ENCODE assay signal across 27 cellular contexts in genomic region chr12:47851303-47851952, GRCh38. TPM values are rescaled to one million over a fixed set of nuclear protein-coding genes. Genes with fewer than 3 reads are reported as not detected.
DNase-seq lines count a peak whose midpoint lies in the region; ATAC-seq, FAIRE-seq and TF ChIP-seq lines count a peak whose summit lies in the region.
"Had no signal": no experiment of that assay in that cellular context is flagged by ENCODE, and none has a peak within 500 bp of the region (broad histone marks: within the 10 kb centered on the region; RNA-seq: fewer than 3 reads in every experiment).

No MANE protein-coding gene starts in this region.

- H3K4me1 Mint-ChIP-seq in activated naive CD8-positive, alpha-beta T cell treated with anti-CD3 and anti-CD28 coated beads, Interleukin-2, amount 10 ng/mL, durations not matched to agents 7 days and 5 days, result peaks cover 10% of the 10 kb centered on the region
- peaks cover 13% of the 10 kb centered on the region for H3K4me1 Mint-ChIP-seq in activated naive CD8-positive, alpha-beta T cell treated with anti-CD3 and anti-CD28 coated beads for 36 hours
- H3K4me1 Mint-ChIP-seq in activated T-helper 1 cell treated with anti-CD3 and anti-CD28 coated beads, Interleukin-12 subunit alpha, Interleukin-12 subunit beta, Interleukin-2, Interleukin-4 antibody, amounts not matched to agents 30 ng/mL and 10 ng/mL and 1 ng/mL, durations not matched to agents 14 hours and 24 hours and 36 hours (ENCODE audit: low read depth), result peaks cover 37% of the 10 kb centered on the region
- H3K4me1 Mint-ChIP-seq: natural killer cell had no signal

- H3F3A ChIP-seq in PC-3 (ENCODE audit: low read length, unreplicated experiment), result no peaks in the 10 kb centered on the region

- peaks cover 17% of the 10 kb centered on the region for H3K4me1 ChIP-seq in mesendoderm (ENCODE audit: control insufficient read depth, low read depth, low read length)
- H3K4me1 ChIP-seq in PC-3 (ENCODE audit: insufficient read depth, low read length), result no peaks in the 10 kb centered on the region
- H3K4me1 ChIP-seq: HAP-1, pancreas had no signal

- peaks cover 35% of the 10 kb centered on the region for H3K36me3 Mint-ChIP-seq in activated naive CD8-positive, alpha-beta T cell treated with anti-CD3 and anti-CD28 coated beads, Interleukin-2, amount 10 ng/mL, durations not matched to agents 7 days and 5 days
- H3K36me3 Mint-ChIP-seq in activated naive CD8-positive, alpha-beta T cell treated with anti-CD3 and anti-CD28 coated beads for 36 hours, result peaks cover 50% of the 10 kb centered on the region
- peaks cover 62% of the 10 kb centered on the region for H3K36me3 Mint-ChIP-seq in activated T-helper 1 cell treated with anti-CD3 and anti-CD28 coated beads, Interleukin-12 subunit alpha, Interleukin-12 subunit beta, Interleukin-2, Interleukin-4 antibody, amounts not matched to agents 30 ng/mL and 10 ng/mL and 1 ng/mL, durations not matched to agents 14 hours and 24 hours and 36 hours (ENCODE audit: low read depth)
- H3K36me3 Mint-ChIP-seq: natural killer cell had no signal

- no peaks in the 10 kb centered on the region for H3K9me3 Mint-ChIP-seq in activated naive CD8-positive, alpha-beta T cell treated with anti-CD3 and anti-CD28 coated beads, Interleukin-2, amount 10 ng/mL, durations not matched to agents 7 days and 5 days
- H3K9me3 Mint-ChIP-seq in activated naive CD8-positive, alpha-beta T cell treated with anti-CD3 and anti-CD28 coated beads for 36 hours, result no peaks in the 10 kb centered on the region
- H3K9me3 Mint-ChIP-seq in activated T-helper 1 cell treated with anti-CD3 and anti-CD28 coated beads, Interleukin-12 subunit alpha, Interleukin-12 subunit beta, Interleukin-2, Interleukin-4 antibody, amounts not matched to agents 30 ng/mL and 10 ng/mL and 1 ng/mL, durations not matched to agents 14 hours and 24 hours and 36 hours, result no peaks in the 10 kb centered on the region
- H3K9me3 Mint-ChIP-seq: CD4-positive, alpha-beta T cell; dendritic cell treated with granulocyte-macrophage colony-stimulating factor and Interleukin-4, amounts not matched to agents 40 ng/mL and 50 ng/mL, for 4 days; natural killer cell had no signal

- in situ Hi-C loops in G401 (cut with HindIII; ENCODE audit: low sequenced_read_pairs), result no loop called here

- no peak overlapping the region for H3K18ac ChIP-seq in mesendoderm (ENCODE audit: low read length)

- H3K4ac ChIP-seq in mesendoderm (ENCODE audit: low read depth, low read length), result no peak overlapping the region

- intact Hi-C loops in activated T-helper 1 cell treated with anti-CD3 and anti-CD28 coated beads, Interleukin-12 subunit alpha, Interleukin-12 subunit beta, Interleukin-2, Interleukin-4 antibody, amounts not matched to agents 30 ng/mL and 10 ng/mL and 1 ng/mL, durations not matched to agents 14 hours and 24 hours and 36 hours (cut with micrococcal nuclease), result no loop called here
- intact Hi-C loops in PC-3 (cut with micrococcal nuclease), result no loop called here

- TF ChIP-seq CTCF in PC-3 (conservative IDR thresholded peaks at IDR 0.05; ENCODE audit: low read depth, low read length), result no peak

- H4K5ac ChIP-seq in mesendoderm (ENCODE audit: low read length), result no peak overlapping the region

- no CpG with 5 or more reads among the region's 3 CpGs for WGBS in mesendoderm (ENCODE audit: extremely low coverage, insufficient coverage, low lambda C conversion rate)

- no peaks in the 10 kb centered on the region for H3K9me3 ChIP-seq in PC-3 (ENCODE audit: low read length)
- H3K9me3 ChIP-seq: HAP-1, heart left ventricle, pancreas, thyroid gland had no signal

- H3K23ac ChIP-seq in mesendoderm (ENCODE audit: low read length), result peak overlapping the region; percentile 19

- no peak overlapping the region for H2BK120ac ChIP-seq in mesendoderm (ENCODE audit: low read depth, low read length)

- no peak overlapping the region for H3K4me3 Mint-ChIP-seq in activated naive CD8-positive, alpha-beta T cell treated with anti-CD3 and anti-CD28 coated beads, Interleukin-2, amount 10 ng/mL, durations not matched to agents 7 days and 5 days
- H3K4me3 Mint-ChIP-seq in activated naive CD8-positive, alpha-beta T cell treated with anti-CD3 and anti-CD28 coated beads for 36 hours, result no peak overlapping the region
- H3K4me3 Mint-ChIP-seq in activated T-helper 1 cell treated with anti-CD3 and anti-CD28 coated beads, Interleukin-12 subunit alpha, Interleukin-12 subunit beta, Interleukin-2, Interleukin-4 antibody, amounts not matched to agents 30 ng/mL and 10 ng/mL and 1 ng/mL, durations not matched to agents 14 hours and 24 hours and 36 hours, result peak overlapping the region; percentile 25
- H3K4me3 Mint-ChIP-seq: CD4-positive, alpha-beta T cell; dendritic cell treated with granulocyte-macrophage colony-stimulating factor and Interleukin-4, amounts not matched to agents 40 ng/mL and 50 ng/mL, for 4 days; natural killer cell had no signal

- FAIRE-seq in urothelium cell line (lab: Jason Lieb, UNC), result peak; percentile 27
- FAIRE-seq: G401.6, GM18507, pancreas had no signal

- no peaks in the 10 kb centered on the region for H3K79me1 ChIP-seq in mesendoderm (ENCODE audit: low read length)

- H2AFZ ChIP-seq in PC-3 (ENCODE audit: low read length), result no peak overlapping the region

- H3K27me3 ChIP-seq in mesendoderm (ENCODE audit: insufficient read depth, low read length, poor library complexity), result no peaks in the 10 kb centered on the region
- no peaks in the 10 kb centered on the region for H3K27me3 ChIP-seq in PC-3 (ENCODE audit: low read length)
- H3K27me3 ChIP-seq: heart left ventricle, pancreas, thyroid gland had no signal

- H3K4me3 ChIP-seq in mesendoderm (ENCODE audit: low read length), result no peak overlapping the region
- no peak overlapping the region for H3K4me3 ChIP-seq in PC-3 (ENCODE audit: low read length)
- H3K4me3 ChIP-seq: HAP-1, heart left ventricle, pancreas, thyroid gland had no signal

- H3K9me2 ChIP-seq in PC-3 (replicated peaks; ENCODE audit: low read length), result no peaks in the 10 kb centered on the region

- no TSS peak for BruUV-seq in PC-3 (replicated peaks; lab: Mats Ljungman, UMichigan)

- CTCF ChIA-PET in PC-3 (lab: Charles Lee), result no interaction called here

- H4K8ac ChIP-seq in mesendoderm (ENCODE audit: low read depth, low read length), result no peak overlapping the region

- peak overlapping the region; percentile 62 for H3K56ac ChIP-seq in mesendoderm (ENCODE audit: low read length)

- H3K79me2 ChIP-seq in mesendoderm (ENCODE audit: control insufficient read depth, insufficient read depth, low read length) (no peaks in the 10 kb centered on the region), PC-3 (ENCODE audit: low read length) (no peaks in the 10 kb centered on the region)

- H3K4me2 ChIP-seq in mesendoderm (ENCODE audit: low read length) (no peak overlapping the region), PC-3 (ENCODE audit: low read length) (no peak overlapping the region)

- no peak for ATAC-seq in activated naive CD8-positive, alpha-beta T cell treated with anti-CD3 and anti-CD28 coated beads, Interleukin-2, amount 10 ng/mL, durations not matched to agents 7 days and 5 days (ENCODE audit: low read depth)
- no peak for ATAC-seq in PC-3
- ATAC-seq: heart left ventricle, left colon, natural killer cell, pancreas, SK-N-SH treated with all-trans-retinoic acid at 6 μM for 48 hours had no signal

- peak overlapping the region; percentile 67 for H2AK5ac ChIP-seq in mesendoderm (ENCODE audit: low read length)

- POLR2A ChIA-PET in activated naive CD8-positive, alpha-beta T cell treated with anti-CD3 and anti-CD28 coated beads, Interleukin-2, amount 10 ng/mL, durations not matched to agents 7 days and 5 days (lab: Charles Lee), result no interaction called here
- POLR2A ChIA-PET in PC-3 (lab: Charles Lee; ENCODE audit: unreplicated experiment), result no interaction called here

- H2BK15ac ChIP-seq in mesendoderm (replicated peaks; ENCODE audit: low read depth), result no peak overlapping the region

- no peaks in the 10 kb centered on the region for H4K20me1 ChIP-seq in PC-3 (ENCODE audit: low read length)

- H3K9ac ChIP-seq in mesendoderm (ENCODE audit: low read length), result peak overlapping the region; percentile 29
- H3K9ac ChIP-seq in PC-3 (ENCODE audit: low read length), result no peak overlapping the region

- H3K27me3 Mint-ChIP-seq in activated naive CD8-positive, alpha-beta T cell treated with anti-CD3 and anti-CD28 coated beads, Interleukin-2, amount 10 ng/mL, durations not matched to agents 7 days and 5 days, result no peaks in the 10 kb centered on the region
- H3K27me3 Mint-ChIP-seq in activated naive CD8-positive, alpha-beta T cell treated with anti-CD3 and anti-CD28 coated beads for 36 hours, result no peaks in the 10 kb centered on the region
- no peaks in the 10 kb centered on the region for H3K27me3 Mint-ChIP-seq in activated T-helper 1 cell treated with anti-CD3 and anti-CD28 coated beads, Interleukin-12 subunit alpha, Interleukin-12 subunit beta, Interleukin-2, Interleukin-4 antibody, amounts not matched to agents 30 ng/mL and 10 ng/mL and 1 ng/mL, durations not matched to agents 14 hours and 24 hours and 36 hours (ENCODE audit: insufficient read depth)
- H3K27me3 Mint-ChIP-seq: CD4-positive, alpha-beta T cell; dendritic cell treated with granulocyte-macrophage colony-stimulating factor and Interleukin-4, amounts not matched to agents 40 ng/mL and 50 ng/mL, for 4 days had no signal

- peak overlapping the region; percentile 30 for H3K27ac Mint-ChIP-seq in activated naive CD8-positive, alpha-beta T cell treated with anti-CD3 and anti-CD28 coated beads, Interleukin-2, amount 10 ng/mL, durations not matched to agents 7 days and 5 days
- no peak overlapping the region for H3K27ac Mint-ChIP-seq in activated naive CD8-positive, alpha-beta T cell treated with anti-CD3 and anti-CD28 coated beads for 36 hours
- peak overlapping the region; percentile 59 for H3K27ac Mint-ChIP-seq in activated T-helper 1 cell treated with anti-CD3 and anti-CD28 coated beads, Interleukin-12 subunit alpha, Interleukin-12 subunit beta, Interleukin-2, Interleukin-4 antibody, amounts not matched to agents 30 ng/mL and 10 ng/mL and 1 ng/mL, durations not matched to agents 14 hours and 24 hours and 36 hours
- H3K27ac Mint-ChIP-seq: CD4-positive, alpha-beta T cell; dendritic cell treated with granulocyte-macrophage colony-stimulating factor and Interleukin-4, amounts not matched to agents 40 ng/mL and 50 ng/mL, for 4 days; natural killer cell had no signal

- H2BK5ac ChIP-seq in mesendoderm (ENCODE audit: low read length), result peak overlapping the region; percentile 35

- H3K27ac ChIP-seq in mesendoderm (ENCODE audit: low read depth, low read length), result no peak overlapping the region
- no peak overlapping the region for H3K27ac ChIP-seq in PC-3 (ENCODE audit: low read length)
- H3K27ac ChIP-seq: heart left ventricle, pancreas, thyroid gland had no signal

- no peak for DNase-seq in activated naive CD8-positive, alpha-beta T cell treated with anti-CD3 and anti-CD28 coated beads, Interleukin-2, amount 10 ng/mL, durations not matched to agents 7 days and 5 days
- DNase-seq in activated naive CD8-positive, alpha-beta T cell treated with anti-CD3 and anti-CD28 coated beads for 36 hours, result no peak
- no peak for DNase-seq in activated T-helper 1 cell treated with anti-CD3 and anti-CD28 coated beads, Interleukin-12 subunit alpha, Interleukin-12 subunit beta, Interleukin-2, Interleukin-4 antibody, amounts not matched to agents 30 ng/mL and 10 ng/mL and 1 ng/mL, durations not matched to agents 14 hours and 24 hours and 36 hours (ENCODE audit: low spot score)
- DNase-seq in mesendoderm, result no peak
- no peak for DNase-seq in urothelium cell line (ENCODE audit: low spot score)
- DNase-seq in G401 (ENCODE audit: low spot score), result no peak
- DNase-seq in PC-3, result no peak
- DNase-seq: activated CD4-positive, CD25-positive, alpha-beta regulatory T cell; activated gamma-delta T cell treated with Interleukin-2 at 50 U/mL for 16 hours; aorta; CD4-positive, alpha-beta T cell; DMS153; heart left ventricle; KG1; left colon; midbrain; MV-4-11; natural killer cell; NCI-H1694 treated with DMSO at 0.1 percent for 48 hours; NCI-H69; pancreas; thyroid gland had no signal

- no peaks in the 10 kb centered on the region for H3K36me3 ChIP-seq in mesendoderm (ENCODE audit: control insufficient read depth, insufficient read depth, low read length)
- H3K36me3 ChIP-seq in PC-3 (ENCODE audit: low read depth, low read length), result peaks cover 12% of the 10 kb centered on the region
- H3K36me3 ChIP-seq: HAP-1, pancreas, thyroid gland had no signal

RNA-seq across cellular contexts. Expression of gene HDAC7, which starts 31.7 kb away (rescaled TPM):
- total RNA-seq in activated naive CD8-positive, alpha-beta T cell treated with anti-CD3 and anti-CD28 coated beads, Interleukin-2, amount 10 ng/mL, durations not matched to agents 7 days and 5 days, result 100 to 1,000 TPM; 200 to 215 TPM
- 100 to 1,000 TPM; 233 to 246 TPM for total RNA-seq in activated naive CD8-positive, alpha-beta T cell treated with anti-CD3 and anti-CD28 coated beads for 36 hours
- 453 and 466 TPM in 2 replicates for total RNA-seq in activated T-helper 1 cell treated with anti-CD3 and anti-CD28 coated beads, Interleukin-12 subunit alpha, Interleukin-12 subunit beta, Interleukin-2, Interleukin-4 antibody, amounts not matched to agents 30 ng/mL and 10 ng/mL and 1 ng/mL, durations not matched to agents 14 hours and 24 hours and 36 hours
- polyA plus RNA-seq in mesendoderm (2013, experiment 1 of 2), result 50.1 TPM
- 51.3 TPM for polyA plus RNA-seq in mesendoderm (2013, experiment 2 of 2)
- total RNA-seq in G401 (2014; rRNA removed; shearing (Covaris generic)), result 26.8 and 46.8 TPM in 2 replicates
- 44.2 and 59.6 TPM in 2 replicates for total RNA-seq in PC-3 (2014; rRNA removed)

RNA-seq across cellular contexts. Expression of gene VDR, which starts 53.4 kb away (rescaled TPM):
- total RNA-seq in activated naive CD8-positive, alpha-beta T cell treated with anti-CD3 and anti-CD28 coated beads, Interleukin-2, amount 10 ng/mL, durations not matched to agents 7 days and 5 days, result 10 to 100 TPM; 13.9 to 14.3 TPM
- total RNA-seq in activated naive CD8-positive, alpha-beta T cell treated with anti-CD3 and anti-CD28 coated beads for 36 hours, result 10 to 100 TPM; 55.8 TPM
- total RNA-seq in activated T-helper 1 cell treated with anti-CD3 and anti-CD28 coated beads, Interleukin-12 subunit alpha, Interleukin-12 subunit beta, Interleukin-2, Interleukin-4 antibody, amounts not matched to agents 30 ng/mL and 10 ng/mL and 1 ng/mL, durations not matched to agents 14 hours and 24 hours and 36 hours, result 305 and 318 TPM in 2 replicates
- polyA plus RNA-seq in mesendoderm (2013, experiment 1 of 2), result 0.31 TPM
- polyA plus RNA-seq in mesendoderm (2013, experiment 2 of 2), result 0.25 TPM
- 0.06 and 0.07 TPM in 2 replicates for total RNA-seq in G401 (2014; rRNA removed; shearing (Covaris generic))
- total RNA-seq in PC-3 (2014; rRNA removed), result 19.6 and 19.9 TPM in 2 replicates

Comparison
In these comparisons a context has a peak if more than half of its experiments do, and no peak if none do; other contexts are left out.
1. RNA of gene VDR, which starts 53.4 kb away (total RNA-seq): 305 to 318 TPM in activated T-helper 1 cell treated with anti-CD3 and anti-CD28 coated beads, Interleukin-12 subunit alpha, Interleukin-12 subunit beta, Interleukin-2, Interleukin-4 antibody, amounts not matched to agents 30 ng/mL and 10 ng/mL and 1 ng/mL, durations not matched to agents 14 hours and 24 hours and 36 hours, 55.8 TPM in activated naive CD8-positive, alpha-beta T cell treated with anti-CD3 and anti-CD28 coated beads for 36 hours, 19.6 to 19.9 TPM in PC-3 and 13.9 to 14.3 TPM in activated naive CD8-positive, alpha-beta T cell treated with anti-CD3 and anti-CD28 coated beads, Interleukin-2, amount 10 ng/mL, durations not matched to agents 7 days and 5 days; 0.06 to 0.07 TPM in G401; every median in the first group is over 10 times any median in the second.